ENCODE assay signal across 11 cellular contexts in genomic region chr5:32600057-32600622, GRCh38. TPM values are rescaled to one million over a fixed set of nuclear protein-coding genes. Genes with fewer than 3 reads are reported as not detected.
A peak's percentile ranks its signal among the peaks of the same experiment; 100 is the strongest.
DNase-seq lines count a peak whose midpoint lies in the region; ATAC-seq lines count a peak whose summit lies in the region.
"Had no signal": no experiment of that assay in that cellular context is flagged by ENCODE, and none has a peak within 500 bp of the region (broad histone marks: within the 10 kb centered on the region; RNA-seq: fewer than 3 reads in every experiment).

No MANE protein-coding gene starts in this region.

- no peak for ATAC-seq in HG03342 (IDR thresholded peaks at IDR 0.05; ENCODE audit: unreplicated experiment)

- DNase-seq in 8988T (peak; percentile 49), HT1080 (ENCODE audit: low read depth) (peak; percentile 66), cerebellar cortex (ENCODE audit: low spot score) (peak; percentile 50), kidney glomerular epithelial cell (lab: John Stamatoyannopoulos, UW) (peak; percentile 59), NCI-H748 (lab: John Stamatoyannopoulos, UW; ENCODE audit: unreplicated experiment) (no peak)
- no peak for DNase-seq in activated effector memory CD4-positive, alpha-beta T cell treated with anti-CD3 and anti-CD28 coated beads, Interleukin-2, amount 50 U/mL, for 16 hours
- no peak for DNase-seq in activated naive CD4-positive, alpha-beta T cell treated with anti-CD3 and anti-CD28 coated beads, Interleukin-2, amount 50 U/mL, for 16 hours
- DNase-seq: activated CD8-positive, alpha-beta memory T cell treated with anti-CD3 and anti-CD28 coated beads for 24 hours; islet precursor cell; right lobe of liver had no signal

RNA-seq across cellular contexts. Expression of gene SUB1, which starts 14.8 kb away (rescaled TPM):
- total RNA-seq in HT1080 (2014; rRNA removed; shearing (Covaris generic)), result 304 TPM in 2 replicates
- polyA plus RNA-seq in HT1080 (2015; cell fraction: cytosol; rRNA removed), result 382 and 466 TPM in 2 replicates
- 234 and 274 TPM in 2 replicates for polyA plus RNA-seq in HT1080 (2015; cell fraction: nucleus; rRNA removed)

Comparison
In these comparisons a context has a peak if more than half of its experiments do, and no peak if none do; other contexts are left out.
1. DNase-seq: peak in 8988T (single experiment), HT1080 (single experiment), cerebellar cortex (single experiment) and kidney glomerular epithelial cell (single experiment); none in NCI-H748 (single experiment), activated effector memory CD4-positive, alpha-beta T cell treated with anti-CD3 and anti-CD28 coated beads, Interleukin-2, amount 50 U/mL, for 16 hours (single experiment) and activated naive CD4-positive, alpha-beta T cell treated with anti-CD3 and anti-CD28 coated beads, Interleukin-2, amount 50 U/mL, for 16 hours (single experiment).